Comparison of ENCODE assay signal across 16 cellular contexts in the genomic region with DNA sequence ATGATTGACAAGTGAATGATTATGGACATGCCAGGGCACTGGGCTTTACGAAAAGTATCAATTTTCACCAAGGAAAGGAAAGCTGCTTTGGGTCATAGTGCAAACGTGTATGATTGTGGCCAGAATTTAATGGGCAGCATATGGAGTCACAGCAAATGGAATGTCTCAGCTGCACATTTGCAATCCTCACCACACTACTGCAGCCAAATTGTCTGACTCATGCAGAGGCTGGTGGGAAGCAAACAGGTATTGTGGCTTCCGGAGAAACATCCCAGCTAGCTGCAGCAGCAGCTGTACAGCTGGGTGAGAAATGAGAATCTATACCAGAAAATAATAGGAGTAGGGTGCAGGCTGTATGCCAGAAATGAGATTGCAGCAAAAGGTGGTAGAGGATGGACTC.
DNase-seq lines count a peak whose midpoint lies in the region; ATAC-seq and TF ChIP-seq lines count a peak whose summit lies in the region.
"Had no signal": no experiment of that assay in that cellular context is flagged by ENCODE, and none has a peak within 500 bp of the region (broad histone marks: within the 10 kb centered on the region; RNA-seq: fewer than 3 reads in every experiment).

No MANE protein-coding gene starts in this region.

- H3K14ac ChIP-seq in mesenchymal stem cell (ENCODE audit: low read length in 2 of 2), result no peak overlapping the region

- in situ Hi-C loops in astrocyte of the spinal cord (cut with HindIII; ENCODE audit: low sequenced_read_pairs), result no loop called here

- H3K4ac ChIP-seq in mesenchymal stem cell (ENCODE audit: low read depth in 1 of 2, low read length in 2 of 2), result no peak overlapping the region

- no peak overlapping the region for H2BK120ac ChIP-seq in mesenchymal stem cell (ENCODE audit: low read depth, low read length)

- H3K27me3 ChIP-seq in GM23338 (ENCODE audit: insufficient read depth), result no peaks in the 10 kb centered on the region
- H3K27me3 ChIP-seq in mesenchymal stem cell (ENCODE audit: control insufficient read depth in 1 of 2, insufficient read depth in 1 of 2, low read length in 2 of 2), result no peaks in the 10 kb centered on the region
- H3K27me3 ChIP-seq: heart right ventricle had no signal

- H3K27ac ChIP-seq in GM23338 (ENCODE audit: low read depth) (no peak overlapping the region), mesenchymal stem cell (ENCODE audit: low read length, poor library complexity, severe bottlenecking) (no peak overlapping the region)
- H3K27ac ChIP-seq: heart right ventricle, WERI-Rb-1 had no signal

- no peak overlapping the region for H2BK15ac ChIP-seq in mesenchymal stem cell (ENCODE audit: low read depth, poor library complexity, severe bottlenecking)

- H3K4me3 Mint-ChIP-seq in GM23338, result no peak overlapping the region
- H3K4me3 Mint-ChIP-seq: CD14-positive monocyte; nephron; stimulated activated memory B cell treated with anti-CD40 and anti-IgM and Interleukin-4, amounts not matched to agents 10 μg/mL and 1 μg/mL and 100 μg/mL, for 72 hours had no signal

- TF ChIP-seq CTCF in GM23338 (conservative IDR thresholded peaks at IDR 0.05; ENCODE audit: low read depth in 2 of 2) (no peak), astrocyte of the spinal cord (IDR thresholded peaks at IDR 0.05; ENCODE audit: low read depth, low read length) (no peak)

- no peaks in the 10 kb centered on the region for H3K4me1 ChIP-seq in GM23338 (ENCODE audit: insufficient read depth)
- H3K4me1 ChIP-seq in mesenchymal stem cell (ENCODE audit: control insufficient read depth, insufficient read depth, low read depth, low read length), result no peaks in the 10 kb centered on the region
- H3K4me1 ChIP-seq: heart right ventricle had no signal

- H3K4me3 ChIP-seq in GM23338, result no peak overlapping the region
- no peak overlapping the region for H3K4me3 ChIP-seq in astrocyte of the spinal cord (ENCODE audit: low read depth, low read length)
- H3K4me3 ChIP-seq in mesenchymal stem cell (ENCODE audit: insufficient read depth in 1 of 2, low read depth in 1 of 2, low read length in 2 of 2), result peak overlapping the region in 1 of 2 experiments; percentile 36
- H3K4me3 ChIP-seq: heart right ventricle had no signal

- H2AFZ ChIP-seq in GM23338 (peak overlapping the region; percentile 92; the same call in 1 of the 2 replicates), mesenchymal stem cell (ENCODE audit: low read depth, low read length) (no peak overlapping the region)

- H3K23ac ChIP-seq in mesenchymal stem cell (ENCODE audit: low read length in 2 of 2), result no peak overlapping the region

- H2AK5ac ChIP-seq in mesenchymal stem cell (ENCODE audit: low read length, severe bottlenecking), result no peak overlapping the region

- H3K4me1 Mint-ChIP-seq in GM23338, result peaks cover 8% of the 10 kb centered on the region; the same call in 2 of the 3 replicates
- H3K4me1 Mint-ChIP-seq: CD14-positive monocyte; stimulated activated memory B cell treated with anti-CD40 and anti-IgM and Interleukin-4, amounts not matched to agents 10 μg/mL and 1 μg/mL and 100 μg/mL, for 72 hours had no signal

- ATAC-seq in GM23338, result no peak
- ATAC-seq: stimulated activated memory B cell treated with anti-CD40 and anti-IgM and Interleukin-4, amounts not matched to agents 10 μg/mL and 1 μg/mL and 100 μg/mL, for 72 hours had no signal

- H3K9me2 ChIP-seq in GM23338 (ENCODE audit: insufficient read depth), result no peaks in the 10 kb centered on the region

- no peak overlapping the region for H2BK12ac ChIP-seq in mesenchymal stem cell (ENCODE audit: low read length in 2 of 2)

- no peak overlapping the region; the same call in 1 of the 2 replicates for H3K27ac Mint-ChIP-seq in GM23338
- H3K27ac Mint-ChIP-seq: CD14-positive monocyte; stimulated activated memory B cell treated with anti-CD40 and anti-IgM and Interleukin-4, amounts not matched to agents 10 μg/mL and 1 μg/mL and 100 μg/mL, for 72 hours had no signal

- no peaks in the 10 kb centered on the region for H3F3A ChIP-seq in GM23338 (replicated peaks; ENCODE audit: low read depth)

- H4K91ac ChIP-seq in mesenchymal stem cell (ENCODE audit: low read length), result no peak overlapping the region

- no peak overlapping the region for H3K18ac ChIP-seq in mesenchymal stem cell (ENCODE audit: low read depth in 1 of 2, low read length in 2 of 2)

- H3K36me3 ChIP-seq in GM23338 (ENCODE audit: insufficient read depth), result no peaks in the 10 kb centered on the region
- no peaks in the 10 kb centered on the region for H3K36me3 ChIP-seq in mesenchymal stem cell (ENCODE audit: control insufficient read depth in 1 of 2, insufficient read depth in 2 of 2, low read depth in 1 of 2, low read length in 2 of 2)
- H3K36me3 ChIP-seq: heart right ventricle, WERI-Rb-1 had no signal

- no peak overlapping the region for H4K8ac ChIP-seq in mesenchymal stem cell (ENCODE audit: low read length)

- H3K9me3 Mint-ChIP-seq in GM23338, result no peaks in the 10 kb centered on the region
- H3K9me3 Mint-ChIP-seq: nephron had no signal

- peak overlapping the region; percentile 56 for H3K9ac ChIP-seq in mesenchymal stem cell (ENCODE audit: low read length)

- no peaks in the 10 kb centered on the region for H4K20me1 ChIP-seq in GM23338 (replicated peaks; ENCODE audit: insufficient read depth)

- no peaks in the 10 kb centered on the region for H3K79me2 ChIP-seq in GM23338 (replicated peaks; ENCODE audit: insufficient read depth)

- no peaks in the 10 kb centered on the region for H3K79me1 ChIP-seq in mesenchymal stem cell (replicated peaks; ENCODE audit: low read length, poor library complexity, severe bottlenecking)

- DNase-seq in GM23338 (ENCODE audit: low spot score) (no peak), NCI-H446 (lab: John Stamatoyannopoulos, UW) (peak; percentile 33 to 89), astrocyte of the spinal cord (ENCODE audit: low read depth, low spot score) (peak; percentile 78), mesenchymal stem cell (no peak), cerebellar cortex (ENCODE audit: low spot score) (no peak), superior temporal gyrus (ENCODE audit: extremely low spot score) (no peak)
- DNase-seq in activated CD8-positive, alpha-beta memory T cell treated with anti-CD3 and anti-CD28 coated beads for 24 hours, result no peak
- DNase-seq: activated naive CD4-positive, alpha-beta T cell; central memory CD4-positive, alpha-beta T cell; heart right ventricle; NCI-H1930; NCI-H69; WERI-Rb-1 had no signal

- 67% methylated on average over 2 of the region's 3 CpGs for WGBS in mesenchymal stem cell

- H3K4me2 ChIP-seq in GM23338 (no peak overlapping the region), mesenchymal stem cell (ENCODE audit: low read length, poor library complexity, severe bottlenecking) (no peak overlapping the region)

- H3K27me3 Mint-ChIP-seq in GM23338 (ENCODE audit: insufficient read depth, low read depth, poor library complexity), result peaks cover 2% of the 10 kb centered on the region
- H3K27me3 Mint-ChIP-seq: stimulated activated memory B cell treated with anti-CD40 and anti-IgM and Interleukin-4, amounts not matched to agents 10 μg/mL and 1 μg/mL and 100 μg/mL, for 72 hours had no signal

- no peaks in the 10 kb centered on the region for H3K9me3 ChIP-seq in mesenchymal stem cell (ENCODE audit: control insufficient read depth, low read length)
- H3K9me3 ChIP-seq: heart right ventricle had no signal

- H3K36me3 Mint-ChIP-seq in GM23338 (ENCODE audit: low read depth), result no peaks in the 10 kb centered on the region
- H3K36me3 Mint-ChIP-seq: CD14-positive monocyte; stimulated activated memory B cell treated with anti-CD40 and anti-IgM and Interleukin-4, amounts not matched to agents 10 μg/mL and 1 μg/mL and 100 μg/mL, for 72 hours had no signal

- no peak overlapping the region for H2BK5ac ChIP-seq in mesenchymal stem cell (ENCODE audit: low read depth, low read length, poor library complexity, severe bottlenecking)

TF ChIP-seq in GM23338, 12 proteins besides CTCF, POLR2A, EP300 and RAD21 (continues in another document):
- no peak for TF ChIP-seq POLR2AphosphoS5 (IDR thresholded peaks at IDR 0.05; ENCODE audit: low read depth)
- no peak for TF ChIP-seq NANOG (IDR thresholded peaks at IDR 0.05; ENCODE audit: borderline replicate concordance)
- no peak for TF ChIP-seq JUNB (IDR thresholded peaks at IDR 0.05; ENCODE audit: unreplicated experiment)
- no peak for TF ChIP-seq ZNF331 (CRISPR knock-in tag; IDR thresholded peaks at IDR 0.05; ENCODE audit: low read depth)
- no peak for TF ChIP-seq STAT1 (IDR thresholded peaks at IDR 0.05; ENCODE audit: unreplicated experiment)
- TF ChIP-seq ZNF114 (CRISPR knock-in tag; IDR thresholded peaks at IDR 0.05), result no peak
- TF ChIP-seq, protein P1, sequence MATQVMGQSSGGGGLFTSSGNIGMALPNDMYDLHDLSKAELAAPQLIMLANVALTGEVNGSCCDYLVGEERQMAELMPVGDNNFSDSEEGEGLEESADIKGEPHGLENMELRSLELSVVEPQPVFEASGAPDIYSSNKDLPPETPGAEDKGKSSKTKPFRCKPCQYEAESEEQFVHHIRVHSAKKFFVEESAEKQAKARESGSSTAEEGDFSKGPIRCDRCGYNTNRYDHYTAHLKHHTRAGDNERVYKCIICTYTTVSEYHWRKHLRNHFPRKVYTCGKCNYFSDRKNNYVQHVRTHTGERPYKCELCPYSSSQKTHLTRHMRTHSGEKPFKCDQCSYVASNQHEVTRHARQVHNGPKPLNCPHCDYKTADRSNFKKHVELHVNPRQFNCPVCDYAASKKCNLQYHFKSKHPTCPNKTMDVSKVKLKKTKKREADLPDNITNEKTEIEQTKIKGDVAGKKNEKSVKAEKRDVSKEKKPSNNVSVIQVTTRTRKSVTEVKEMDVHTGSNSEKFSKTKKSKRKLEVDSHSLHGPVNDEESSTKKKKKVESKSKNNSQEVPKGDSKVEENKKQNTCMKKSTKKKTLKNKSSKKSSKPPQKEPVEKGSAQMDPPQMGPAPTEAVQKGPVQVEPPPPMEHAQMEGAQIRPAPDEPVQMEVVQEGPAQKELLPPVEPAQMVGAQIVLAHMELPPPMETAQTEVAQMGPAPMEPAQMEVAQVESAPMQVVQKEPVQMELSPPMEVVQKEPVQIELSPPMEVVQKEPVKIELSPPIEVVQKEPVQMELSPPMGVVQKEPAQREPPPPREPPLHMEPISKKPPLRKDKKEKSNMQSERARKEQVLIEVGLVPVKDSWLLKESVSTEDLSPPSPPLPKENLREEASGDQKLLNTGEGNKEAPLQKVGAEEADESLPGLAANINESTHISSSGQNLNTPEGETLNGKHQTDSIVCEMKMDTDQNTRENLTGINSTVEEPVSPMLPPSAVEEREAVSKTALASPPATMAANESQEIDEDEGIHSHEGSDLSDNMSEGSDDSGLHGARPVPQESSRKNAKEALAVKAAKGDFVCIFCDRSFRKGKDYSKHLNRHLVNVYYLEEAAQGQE (IDR thresholded peaks at IDR 0.05; ENCODE audit: unreplicated experiment), result no peak

Comparison
In these comparisons a context has a peak if more than half of its experiments do, and no peak if none do; other contexts are left out.
1. DNase-seq: peak in NCI-H446 (2 of 2) and astrocyte of the spinal cord (single experiment); none in GM23338 (single experiment), mesenchymal stem cell (single experiment), activated CD8-positive, alpha-beta memory T cell treated with anti-CD3 and anti-CD28 coated beads for 24 hours (single experiment), cerebellar cortex (single experiment) and superior temporal gyrus (single experiment).